In the genomic region with DNA sequence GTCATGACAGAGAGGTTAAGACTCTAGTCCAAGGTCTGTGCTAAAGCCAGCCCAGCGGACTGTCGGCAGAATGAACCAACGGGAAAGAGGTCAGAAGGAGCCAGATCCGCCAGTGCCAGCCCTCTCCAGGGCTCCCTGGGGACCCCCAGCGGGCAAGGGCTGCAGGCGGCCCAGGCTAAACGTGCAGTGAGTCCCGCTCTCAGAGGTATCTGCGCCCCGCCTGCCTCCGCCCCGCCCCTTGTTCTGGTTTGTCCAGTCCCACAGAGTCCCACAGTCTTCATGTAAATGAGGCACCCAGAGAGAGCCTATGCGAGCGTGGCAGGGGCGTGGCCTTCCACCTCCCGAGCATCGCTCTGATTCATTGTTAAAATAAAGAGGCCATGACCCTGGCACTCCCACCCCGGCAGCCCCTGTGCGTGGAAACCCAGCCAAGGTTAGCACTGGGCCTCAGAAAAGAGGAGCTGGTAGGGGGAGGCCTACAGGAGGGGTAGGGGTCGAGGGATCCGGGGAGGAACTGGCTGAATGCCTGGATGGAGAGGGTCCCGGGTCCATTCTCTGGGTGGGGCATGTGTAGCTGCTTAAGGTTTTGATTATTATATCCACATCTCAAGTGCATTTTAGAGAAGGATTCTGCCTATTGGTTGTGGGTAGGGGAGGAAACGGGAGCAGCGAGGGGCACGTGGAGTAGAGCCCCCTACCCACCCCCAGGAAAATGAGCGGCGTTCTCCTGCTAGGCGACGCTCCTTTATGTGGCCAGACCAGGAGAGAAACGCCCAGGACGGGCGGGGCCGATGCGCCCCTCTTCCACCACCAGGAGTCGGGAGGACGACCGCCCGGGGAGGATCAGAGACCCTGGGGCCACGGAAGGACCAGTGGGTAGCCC, we compare ENCODE assay signal across 8 cellular contexts. TPM values are rescaled to one million over a fixed set of nuclear protein-coding genes. Genes with fewer than 3 reads are reported as not detected.
A peak's percentile ranks its signal among the peaks of the same experiment; 100 is the strongest.
DNase-seq lines count a peak whose midpoint lies in the region; ATAC-seq and TF ChIP-seq lines count a peak whose summit lies in the region.

A gene with protein sequence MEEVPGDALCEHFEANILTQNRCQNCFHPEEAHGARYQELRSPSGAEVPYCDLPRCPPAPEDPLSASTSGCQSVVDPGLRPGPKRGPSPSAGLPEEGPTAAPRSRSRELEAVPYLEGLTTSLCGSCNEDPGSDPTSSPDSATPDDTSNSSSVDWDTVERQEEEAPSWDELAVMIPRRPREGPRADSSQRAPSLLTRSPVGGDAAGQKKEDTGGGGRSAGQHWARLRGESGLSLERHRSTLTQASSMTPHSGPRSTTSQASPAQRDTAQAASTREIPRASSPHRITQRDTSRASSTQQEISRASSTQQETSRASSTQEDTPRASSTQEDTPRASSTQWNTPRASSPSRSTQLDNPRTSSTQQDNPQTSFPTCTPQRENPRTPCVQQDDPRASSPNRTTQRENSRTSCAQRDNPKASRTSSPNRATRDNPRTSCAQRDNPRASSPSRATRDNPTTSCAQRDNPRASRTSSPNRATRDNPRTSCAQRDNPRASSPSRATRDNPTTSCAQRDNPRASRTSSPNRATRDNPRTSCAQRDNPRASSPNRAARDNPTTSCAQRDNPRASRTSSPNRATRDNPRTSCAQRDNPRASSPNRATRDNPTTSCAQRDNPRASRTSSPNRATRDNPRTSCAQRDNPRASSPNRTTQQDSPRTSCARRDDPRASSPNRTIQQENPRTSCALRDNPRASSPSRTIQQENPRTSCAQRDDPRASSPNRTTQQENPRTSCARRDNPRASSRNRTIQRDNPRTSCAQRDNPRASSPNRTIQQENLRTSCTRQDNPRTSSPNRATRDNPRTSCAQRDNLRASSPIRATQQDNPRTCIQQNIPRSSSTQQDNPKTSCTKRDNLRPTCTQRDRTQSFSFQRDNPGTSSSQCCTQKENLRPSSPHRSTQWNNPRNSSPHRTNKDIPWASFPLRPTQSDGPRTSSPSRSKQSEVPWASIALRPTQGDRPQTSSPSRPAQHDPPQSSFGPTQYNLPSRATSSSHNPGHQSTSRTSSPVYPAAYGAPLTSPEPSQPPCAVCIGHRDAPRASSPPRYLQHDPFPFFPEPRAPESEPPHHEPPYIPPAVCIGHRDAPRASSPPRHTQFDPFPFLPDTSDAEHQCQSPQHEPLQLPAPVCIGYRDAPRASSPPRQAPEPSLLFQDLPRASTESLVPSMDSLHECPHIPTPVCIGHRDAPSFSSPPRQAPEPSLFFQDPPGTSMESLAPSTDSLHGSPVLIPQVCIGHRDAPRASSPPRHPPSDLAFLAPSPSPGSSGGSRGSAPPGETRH (N-terminal part only) (plus strand): TSS at position 392 of the 883 bp plus-strand sequence. CDS start 4,318 bp downstream, outside the sequence.

- 11 to 15% methylated on average over 39 of the region's 39 CpGs for WGBS in lung, 2 donors

- H3K9me3 ChIP-seq in lung (ENCODE audit: control insufficient read depth in 2 of 2, insufficient read depth in 1 of 2, low read length in 1 of 2) = no peaks in the 10 kb centered on the region

- H3K4me3 ChIP-seq in lung = no peak within 1 kb of the TSS

- H3K27ac ChIP-seq in lung (ENCODE audit: low read depth in 1 of 2, low read length in 1 of 2) = no peak within 1 kb of the TSS

- DNase-seq in NCI-H526 (lab: John Stamatoyannopoulos, UW) (peak; percentile 93 to 97), lung (ENCODE audit: low spot score) (peak; percentile 96)
- peak; percentile 90 for DNase-seq in activated CD8-positive, alpha-beta memory T cell treated with anti-CD3 and anti-CD28 coated beads for 24 hours
- peak; percentile 72 for DNase-seq in effector CD8-positive, alpha-beta T cell (lab: John Stamatoyannopoulos, UW)
- peak; percentile 64 to 68 (median 66) for DNase-seq in stimulated activated CD4-positive, alpha-beta T cell treated with anti-CD3 and anti-CD28 coated beads, TNF-alpha, amount 100 ng/mL, for 4 hours (ENCODE audit: low read depth in 3 of 3)

- TF ChIP-seq POLR2A in GM18505 (IDR thresholded peaks at IDR 0.05; ENCODE audit: borderline replicate concordance, extremely low read depth, insufficient read depth, insufficient read length) = no peak

- peak; percentile 47 for TF ChIP-seq CTCF in lung (IDR thresholded peaks at IDR 0.05; ENCODE audit: control extremely low read depth, extremely low read depth)

- H3K27me3 ChIP-seq in lung (ENCODE audit: control insufficient read depth, insufficient read depth) = no peaks in the 10 kb centered on the region

- H3K36me3 ChIP-seq in lung (ENCODE audit: control insufficient read depth in 2 of 2, insufficient read depth in 2 of 2, low read length in 2 of 2) = peaks cover 7 to 19% of the 10 kb centered on the region in 2 donors

- ATAC-seq in GM18505 (IDR thresholded peaks at IDR 0.05; ENCODE audit: unreplicated experiment) = peak; percentile 83
- ATAC-seq in HG03103 (IDR thresholded peaks at IDR 0.05; ENCODE audit: low read depth, unreplicated experiment) = peak; percentile 70
- peak; percentile 99 for ATAC-seq in lung (ENCODE audit: insufficient read depth, low FRiP score)
- ATAC-seq in HG03520 (IDR thresholded peaks at IDR 0.05; ENCODE audit: unreplicated experiment) = no peak

- H3K4me1 ChIP-seq in lung (ENCODE audit: control insufficient read depth in 2 of 2, insufficient read depth in 2 of 2, low read length in 2 of 2) = peaks cover 0 to 4% of the 10 kb centered on the region in 2 donors

RNA-seq across cellular contexts. Expression of the gene that starts here (rescaled TPM):
- 100 to 1,000 TPM in 1 of 2 donors, 10 to 100 TPM in 1; 99.3 to 105 TPM for total RNA-seq in lung
- polyA plus RNA-seq in lung = 10 to 100 TPM; 37.1 to 70.7 TPM
